ENCODE assay signal across 30 cellular contexts in genomic region chr4:151114986-151115385, GRCh38. TPM values are rescaled to one million over a fixed set of nuclear protein-coding genes. Genes with fewer than 3 reads are reported as not detected.
DNase-seq lines count a peak whose midpoint lies in the region; ATAC-seq, FAIRE-seq and TF ChIP-seq lines count a peak whose summit lies in the region.
"Had no signal": no experiment of that assay in that cellular context is flagged by ENCODE, and none has a peak within 500 bp of the region (broad histone marks: within the 10 kb centered on the region; RNA-seq: fewer than 3 reads in every experiment).

No MANE protein-coding gene starts in this region.

- H3K9me3 Mint-ChIP-seq in chondrocyte (ENCODE audit: low read depth) = no peaks in the 10 kb centered on the region
- H3K9me3 Mint-ChIP-seq in activated naive CD4-positive, alpha-beta T cell treated with anti-CD3 and anti-CD28 coated beads, Interleukin-2, amount 50 U/mL, for 72 hours = no peaks in the 10 kb centered on the region
- H3K9me3 Mint-ChIP-seq: memory B cell; stimulated activated naive B cell treated with anti-CD40 and anti-IgM and Interleukin-4, amounts not matched to agents 10 μg/mL and 1 μg/mL and 100 μg/mL, for 72 hours had no signal

- no peak for TF ChIP-seq POLR2A in A549 (IDR thresholded peaks at IDR 0.05; ENCODE audit: low read length)

- no peak for TF ChIP-seq EP300 in A549 (IDR thresholded peaks at IDR 0.05)

- no peaks in the 10 kb centered on the region for H3K27me3 Mint-ChIP-seq in chondrocyte (ENCODE audit: low read depth)
- H3K27me3 Mint-ChIP-seq: activated CD8-positive, alpha-beta memory T cell treated with anti-CD3 and anti-CD28 coated beads, Interleukin-2, amount 10 ng/mL, durations not matched to agents 7 days and 5 days; memory B cell; stimulated activated naive B cell treated with anti-CD40 and anti-IgM and Interleukin-4, amounts not matched to agents 10 μg/mL and 1 μg/mL and 100 μg/mL, for 72 hours had no signal

- no peak for DNase-seq in A549 (ENCODE audit: low read depth in 1 of 2, low spot score in 1 of 2)
- DNase-seq in GM03348 (ENCODE audit: low spot score) = peak; percentile 15
- no peak for DNase-seq in chondrocyte (ENCODE audit: low spot score)
- peak; percentile 11 for DNase-seq in foreskin melanocyte
- no peak for DNase-seq in NCI-H2196 (lab: John Stamatoyannopoulos, UW; ENCODE audit: unreplicated experiment)
- no peak for DNase-seq in activated naive CD4-positive, alpha-beta T cell treated with anti-CD3 and anti-CD28 coated beads, Interleukin-2, amount 50 U/mL, for 72 hours (ENCODE audit: low spot score in 2 of 2)
- no peak for DNase-seq in RKO (ENCODE audit: low spot score)
- DNase-seq: activated CD4-positive, alpha-beta T cell treated with anti-CD3 and anti-CD28 coated beads, Interleukin-2, amount 50 U/mL, for 1 hour; activated CD8-positive, alpha-beta memory T cell treated with anti-CD3 and anti-CD28 coated beads, Interleukin-2, amount 10 ng/mL, durations not matched to agents 7 days and 5 days; activated naive CD4-positive, alpha-beta T cell treated with anti-CD3 and anti-CD28 coated beads, Interleukin-2, amount 50 U/mL, for 16 hours; anterior cingulate cortex; Calu3; effector CD8-positive, alpha-beta T cell; glutamatergic neuron; left cardiac atrium; NCI-H1105 treated with DMSO at 0.1 percent for 48 hours; NCI-H2029; NCI-H226; nucleus accumbens; RPMI8226; spleen; stimulated activated CD4-positive, alpha-beta T cell treated with anti-CD3 and anti-CD28 coated beads, Interleukin-4, amount 100 ng/mL, for 1 hour; stimulated activated naive B cell treated with anti-CD40 and anti-IgM and Interleukin-4, amounts not matched to agents 10 μg/mL and 1 μg/mL and 100 μg/mL, for 72 hours; T-helper 9 cell had no signal

- no peaks in the 10 kb centered on the region for H3K4me1 ChIP-seq in A549
- H3K4me1 ChIP-seq: vagina had no signal

- no peak overlapping the region for H3K4me2 ChIP-seq in A549

- peak overlapping the region; percentile 60 for H3K27ac Mint-ChIP-seq in chondrocyte (ENCODE audit: unreplicated experiment)
- H3K27ac Mint-ChIP-seq in activated naive CD4-positive, alpha-beta T cell treated with anti-CD3 and anti-CD28 coated beads, Interleukin-2, amount 50 U/mL, for 72 hours = no peak overlapping the region
- H3K27ac Mint-ChIP-seq: activated CD8-positive, alpha-beta memory T cell treated with anti-CD3 and anti-CD28 coated beads, Interleukin-2, amount 10 ng/mL, durations not matched to agents 7 days and 5 days; memory B cell; stimulated activated naive B cell treated with anti-CD40 and anti-IgM and Interleukin-4, amounts not matched to agents 10 μg/mL and 1 μg/mL and 100 μg/mL, for 72 hours had no signal

- H3K4me1 Mint-ChIP-seq in chondrocyte (ENCODE audit: low read depth) = peaks cover 15% of the 10 kb centered on the region
- H3K4me1 Mint-ChIP-seq: stimulated activated naive B cell treated with anti-CD40 and anti-IgM and Interleukin-4, amounts not matched to agents 10 μg/mL and 1 μg/mL and 100 μg/mL, for 72 hours had no signal

- H3K36me3 Mint-ChIP-seq in chondrocyte (ENCODE audit: low read depth) = peaks cover 3% of the 10 kb centered on the region
- no peaks in the 10 kb centered on the region for H3K36me3 Mint-ChIP-seq in activated naive CD4-positive, alpha-beta T cell treated with anti-CD3 and anti-CD28 coated beads, Interleukin-2, amount 50 U/mL, for 72 hours
- H3K36me3 Mint-ChIP-seq: memory B cell had no signal

- H3K9me3 ChIP-seq in A549 = no peaks in the 10 kb centered on the region
- H3K9me3 ChIP-seq: spleen, thoracic aorta, vagina had no signal

- no peak overlapping the region for H3K27ac ChIP-seq in A549
- H3K27ac ChIP-seq: C4-2B, spleen, thoracic aorta, vagina had no signal

- no peak overlapping the region for H3K4me3 Mint-ChIP-seq in chondrocyte (ENCODE audit: unreplicated experiment)
- H3K4me3 Mint-ChIP-seq: activated CD8-positive, alpha-beta memory T cell treated with anti-CD3 and anti-CD28 coated beads, Interleukin-2, amount 10 ng/mL, durations not matched to agents 7 days and 5 days; memory B cell; stimulated activated naive B cell treated with anti-CD40 and anti-IgM and Interleukin-4, amounts not matched to agents 10 μg/mL and 1 μg/mL and 100 μg/mL, for 72 hours had no signal

- whole genome bisulfite sequencing in A549 (ENCODE audit: missing lambda C conversion rate) = 91% methylated on average over 5 of the region's 5 CpGs

- POLR2A ChIA-PET in A549 (lab: Yijun Ruan, JAX) = no interaction called here

- TF ChIP-seq RAD21 in A549 (conservative IDR thresholded peaks at IDR 0.05 in 1 of 2, IDR thresholded peaks at IDR 0.05 in 1 of 2) = no peak

- no peak for FAIRE-seq in A549 (lab: Jason Lieb, UNC)

- ATAC-seq in A549 (no peak), GM18870 (IDR thresholded peaks at IDR 0.05; ENCODE audit: unreplicated experiment) (no peak)
- ATAC-seq in activated naive CD4-positive, alpha-beta T cell treated with anti-CD3 and anti-CD28 coated beads, Interleukin-2, amount 50 U/mL, for 72 hours = no peak
- ATAC-seq: activated CD8-positive, alpha-beta memory T cell treated with anti-CD3 and anti-CD28 coated beads, Interleukin-2, amount 10 ng/mL, durations not matched to agents 7 days and 5 days; esophagus mucosa; stimulated activated naive B cell treated with anti-CD40 and anti-IgM and Interleukin-4, amounts not matched to agents 10 μg/mL and 1 μg/mL and 100 μg/mL, for 72 hours had no signal

- TF ChIP-seq CTCF in A549 (IDR thresholded peaks at IDR 0.05) = no peak
- no peak for TF ChIP-seq CTCF in chondrocyte (IDR thresholded peaks at IDR 0.05)

- no peak overlapping the region for H3K4me3 ChIP-seq in A549
- H3K4me3 ChIP-seq: spleen, thoracic aorta, vagina had no signal

- CTCF ChIA-PET in A549 (lab: Yijun Ruan, JAX) = interaction anchor here (1.0 to 1.2 kb wide), 2 partner anchors 12 to 490 kb away, joined by 3 read pairs; no protein-coding TSS in a partner anchor

TF ChIP-seq in A549, 52 proteins besides CTCF, POLR2A, EP300 and RAD21:
- TF ChIP-seq FOSL2 (IDR thresholded peaks at IDR 0.05) (no peak), FOSL2 (CRISPR knock-in tag; IDR thresholded peaks at IDR 0.05) (peak; percentile 48; the same call in 1 of the 2 replicates), HDAC2 (IDR thresholded peaks at IDR 0.05) (no peak)

RNA-seq across cellular contexts. Expression of gene RPS3A, which starts 15.6 kb away (rescaled TPM):
- 2,957 and 3,002 TPM in 2 replicates for polyA plus RNA-seq in A549 (2011; rRNA removed)
- polyA plus RNA-seq in A549 (2012; cell fraction: cytosol; rRNA removed) = 928 and 1,145 TPM in 2 replicates
- 176 and 286 TPM in 2 replicates for polyA plus RNA-seq in A549 (2012; cell fraction: nucleus; rRNA removed)
- 2,183 to 2,252 TPM (median 2,201 TPM) in 3 replicates for polyA plus RNA-seq in A549 (2017; fragmentation: RNase III; extraction: RNeasy Plus Mini Kit Qiagen cat#74134 plus additional on column Dnase treatment)
- polyA minus RNA-seq in A549 (2011; rRNA and poly(A)+ RNA removed) = 185 and 199 TPM in 2 replicates
- total RNA-seq in chondrocyte = 1,042 to 1,173 TPM (median 1,077 TPM) in 3 replicates
- 1,000 to 10,000 TPM; 2,119 to 2,880 TPM for total RNA-seq in activated naive CD4-positive, alpha-beta T cell treated with anti-CD3 and anti-CD28 coated beads, Interleukin-2, amount 50 U/mL, for 72 hours

Comparison
In these comparisons a context has a peak if more than half of its experiments do, and no peak if none do; other contexts are left out.
1. DNase-seq: peak in GM03348 (single experiment) and foreskin melanocyte (single experiment); none in A549 (0 of 2), chondrocyte (single experiment), NCI-H2196 (single experiment), activated naive CD4-positive, alpha-beta T cell treated with anti-CD3 and anti-CD28 coated beads, Interleukin-2, amount 50 U/mL, for 72 hours (0 of 2) and RKO (single experiment).